Comparison of ENCODE assay signal across 29 cellular contexts in the genomic region with DNA sequence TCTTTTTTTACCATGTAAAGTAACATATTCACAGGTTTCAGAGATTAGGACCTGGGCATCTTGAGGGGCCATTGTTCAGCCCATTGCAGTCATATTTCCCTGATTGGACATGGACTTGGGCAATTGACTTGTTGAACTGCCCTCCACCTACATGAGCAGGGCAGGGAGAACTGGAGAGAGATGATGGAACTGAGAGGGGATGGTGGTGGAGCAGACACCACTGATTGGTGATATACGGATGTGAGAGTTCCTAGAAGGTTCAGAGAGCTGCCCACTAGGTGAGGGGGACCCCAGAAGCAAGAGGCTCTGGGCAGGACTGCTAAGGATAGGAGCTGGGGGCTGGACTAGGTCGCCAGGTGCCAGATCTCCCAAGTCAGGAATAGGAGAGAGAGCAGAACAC.
"Had no signal": no experiment of that assay in that cellular context is flagged by ENCODE, and none has a peak within 500 bp of the region (broad histone marks: within the 10 kb centered on the region; RNA-seq: fewer than 3 reads in every experiment).

No MANE protein-coding gene starts in this region.

- H3K27me3 ChIP-seq: left lung, pancreas, suprapubic skin, uterus had no signal

- ATAC-seq: left colon, left lung, lower lobe of right lung, natural killer cell, pancreas, right cardiac atrium, sciatic nerve had no signal

- H3K4me3 ChIP-seq: left lung, lower lobe of right lung, pancreas, prostate gland, skin epidermis, suprapubic skin, thoracic aorta, tibial artery, uterus had no signal

- H3K4me1 Mint-ChIP-seq: natural killer cell had no signal

- H3K4me3 Mint-ChIP-seq: immature natural killer cell; mesothelial cell of epicardium; naive B cell; natural killer cell; stimulated activated naive CD8-positive, alpha-beta T cell treated with anti-CD3 and anti-CD28 coated beads, Interleukin-15, Interleukin-2, amounts not matched to agents 100 ng/mL and 50 ng/mL, for 24 hours; type B pancreatic cell had no signal

- H3K36me3 Mint-ChIP-seq: immature natural killer cell, mesothelial cell of epicardium, naive B cell, natural killer cell, type B pancreatic cell had no signal

- H3K27ac Mint-ChIP-seq: immature natural killer cell; mesothelial cell of epicardium; naive B cell; natural killer cell; stimulated activated naive CD8-positive, alpha-beta T cell treated with anti-CD3 and anti-CD28 coated beads, Interleukin-15, Interleukin-2, amounts not matched to agents 100 ng/mL and 50 ng/mL, for 24 hours; type B pancreatic cell had no signal

- H3K36me3 ChIP-seq: left lung, lower lobe of right lung, pancreas, prostate gland, suprapubic skin, thoracic aorta, tibial artery, uterus had no signal

- H3K27ac ChIP-seq: left lung, lower lobe of right lung, pancreas, prostate gland, skin epidermis, suprapubic skin, thoracic aorta, tibial artery, uterus had no signal

- DNase-seq: hypothalamus; immature natural killer cell; kidney; left colon; left lung; lower lobe of right lung; mammary epithelial cell; mesenchymal stem cell; naive B cell; natural killer cell; nucleus accumbens; pancreas; retina; right cardiac atrium; stimulated activated CD4-positive, alpha-beta T cell treated with anti-CD3 and anti-CD28 coated beads, Interleukin-12 subunit alpha, Interleukin-12 subunit beta, amount 100 ng/mL, for 4 hours; stimulated activated CD4-positive, alpha-beta T cell treated with anti-CD3 and anti-CD28 coated beads, Interleukin-15, amount 100 ng/mL, for 24 hours; stimulated activated CD4-positive, alpha-beta T cell treated with anti-CD3 and anti-CD28 coated beads, Interleukin-2, amount 100 ng/mL, for 24 hours; stimulated activated CD4-positive, alpha-beta T cell treated with anti-CD3 and anti-CD28 coated beads, Interleukin-4, amount 100 ng/mL, for 1 hour; stimulated activated naive CD4-positive, alpha-beta T cell; tibial artery; uterus had no signal

- H3K9me3 ChIP-seq: left lung, lower lobe of right lung, pancreas, prostate gland, suprapubic skin, thoracic aorta, tibial artery, uterus had no signal

- H3K27me3 Mint-ChIP-seq: type B pancreatic cell had no signal

- H3K4me1 ChIP-seq: left lung, prostate gland, suprapubic skin, tibial artery, uterus had no signal

- H3K9me3 Mint-ChIP-seq: immature natural killer cell; mesothelial cell of epicardium; natural killer cell; stimulated activated naive CD8-positive, alpha-beta T cell treated with anti-CD3 and anti-CD28 coated beads, Interleukin-15, Interleukin-2, amounts not matched to agents 100 ng/mL and 50 ng/mL, for 24 hours; type B pancreatic cell had no signal
